Comparison of ENCODE assay signal across 8 cellular contexts in the genomic region with DNA sequence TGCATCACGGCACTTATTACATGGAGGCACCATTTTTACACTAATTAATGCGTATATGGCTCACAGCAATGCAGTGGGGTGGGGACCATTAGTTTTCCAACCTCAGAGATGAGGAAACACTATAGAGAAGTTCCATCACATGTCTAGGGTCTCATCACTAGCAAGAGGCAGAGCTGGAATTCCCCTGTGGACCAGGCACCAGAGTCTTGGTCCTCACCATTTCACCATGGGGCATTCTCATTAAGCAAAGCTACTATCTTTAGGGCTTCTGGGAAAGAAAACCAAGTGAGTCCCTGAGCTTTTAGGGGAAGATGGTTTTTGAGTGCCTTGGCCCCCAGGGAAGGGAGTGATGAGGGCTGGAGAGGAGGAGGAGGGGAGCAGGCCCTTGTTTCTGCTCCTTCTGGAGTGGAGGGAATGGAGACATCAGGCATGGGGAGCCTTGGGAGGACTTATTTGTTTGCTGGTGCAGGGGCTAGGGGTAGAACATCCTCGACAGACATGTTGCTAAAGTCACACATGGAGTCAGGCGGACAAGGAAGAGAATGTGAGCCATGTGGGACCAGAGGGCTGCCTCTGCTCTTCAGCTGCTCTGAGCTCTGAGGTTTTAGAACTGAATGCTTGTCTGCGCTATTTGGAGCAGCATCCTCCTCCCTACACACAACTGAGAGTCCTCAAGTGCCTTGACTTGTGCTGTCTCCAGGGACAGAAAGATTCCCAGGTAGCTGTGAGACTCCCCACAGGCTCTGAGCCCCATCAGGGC. TPM values are rescaled to one million over a fixed set of nuclear protein-coding genes. Genes with fewer than 3 reads are reported as not detected.
DNase-seq lines count a peak whose midpoint lies in the region; ATAC-seq and TF ChIP-seq lines count a peak whose summit lies in the region.

No MANE protein-coding gene starts in this region.

- H2AFZ ChIP-seq in GM23248, result no peak overlapping the region

- H3K9ac ChIP-seq in GM23248 (peak overlapping the region; percentile 87; the same call in 1 of the 2 replicates), SK-N-MC (ENCODE audit: insufficient read length) (no peak overlapping the region), skeletal muscle satellite cell (ENCODE audit: low read depth, low read length) (peak overlapping the region; percentile 92)

- H3K4me2 ChIP-seq in GM23248 (ENCODE audit: unreplicated experiment), result peak overlapping the region; percentile 84
- peak overlapping the region; percentile 90 for H3K4me2 ChIP-seq in skeletal muscle satellite cell (ENCODE audit: low read length)

- no peaks in the 10 kb centered on the region for H3K36me3 ChIP-seq in GM23248 (ENCODE audit: low read depth)
- H3K36me3 ChIP-seq in SK-N-MC (ENCODE audit: insufficient read depth, low read length), result no peaks in the 10 kb centered on the region
- H3K36me3 ChIP-seq in skeletal muscle satellite cell (ENCODE audit: insufficient read depth, low read length), result no peaks in the 10 kb centered on the region

- no peaks in the 10 kb centered on the region for H3K27me3 ChIP-seq in GM23248 (replicated peaks; ENCODE audit: insufficient read depth)
- H3K27me3 ChIP-seq in foreskin keratinocyte, result no peaks in the 10 kb centered on the region
- no peaks in the 10 kb centered on the region for H3K27me3 ChIP-seq in skeletal muscle satellite cell (ENCODE audit: control insufficient read depth, insufficient read depth, low read length)

- no peaks in the 10 kb centered on the region for H3K9me2 ChIP-seq in GM23248 (ENCODE audit: insufficient read depth)

- ATAC-seq in foreskin keratinocyte, result no peak

- WGBS in GM23248 (ENCODE audit: low coverage in 1 of 2, low lambda C conversion rate in 2 of 2, missing lambda C conversion rate in 2 of 2), 2 experiments, result 97 to 99% methylated on average over 5 of the region's 5 CpGs

- H3K9me3 ChIP-seq in GM23248 (ENCODE audit: low read depth), result no peaks in the 10 kb centered on the region
- no peaks in the 10 kb centered on the region for H3K9me3 ChIP-seq in SK-N-MC (ENCODE audit: low read depth, low read length)
- H3K9me3 ChIP-seq in skeletal muscle satellite cell (replicated peaks; ENCODE audit: low read length), result no peaks in the 10 kb centered on the region

- peaks cover 43% of the 10 kb centered on the region for H3F3A ChIP-seq in GM23248 (ENCODE audit: insufficient read depth)

- H3K4me1 ChIP-seq in GM23248 (ENCODE audit: insufficient read depth) (peaks cover 37% of the 10 kb centered on the region), foreskin keratinocyte (peaks cover 28% of the 10 kb centered on the region), skeletal muscle satellite cell (ENCODE audit: control insufficient read depth, insufficient read depth, low read length) (peaks cover 54% of the 10 kb centered on the region)

- H3K4me3 ChIP-seq in GM23248 (no peak overlapping the region), SK-N-MC (no peak overlapping the region), skeletal muscle satellite cell (ENCODE audit: low read length) (no peak overlapping the region)

- DNase-seq in GM23248 (no peak), SK-N-MC (ENCODE audit: low read depth, low spot score) (no peak), foreskin keratinocyte (no peak), cerebellar cortex (ENCODE audit: low spot score) (no peak), NCI-H526 (lab: John Stamatoyannopoulos, UW) (no peak), NCI-H1048 (lab: John Stamatoyannopoulos, UW) (no peak), UCSD-AML1 (lab: John Stamatoyannopoulos, UW; ENCODE audit: unreplicated experiment) (no peak)

- no peaks in the 10 kb centered on the region for H3K79me2 ChIP-seq in GM23248 (ENCODE audit: insufficient read depth)

- TF ChIP-seq CTCF in foreskin keratinocyte (conservative IDR thresholded peaks at IDR 0.05), result no peak

- no peaks in the 10 kb centered on the region for H4K20me1 ChIP-seq in GM23248 (ENCODE audit: insufficient read depth)

- in situ Hi-C loops in GM23248 (cut with MboI), result no loop called here

- H3K27ac ChIP-seq in GM23248 (peak overlapping the region; percentile 99), SK-N-MC (peak overlapping the region; percentile 98; the same call in 1 of the 2 replicates), foreskin keratinocyte (peak overlapping the region; percentile 99)

RNA-seq across cellular contexts. Expression of gene ZBED5, which starts 40.3 kb away (rescaled TPM):
- total RNA-seq in GM23248 (2014; rRNA removed; shearing (Covaris generic)), result 25.6 and 32.4 TPM in 2 replicates
- polyA plus RNA-seq in GM23248 (2016; fragmentation: Nextera tagmentation; extraction: Ambion mirVana), result 27.7 and 27.8 TPM in 2 replicates
- 30.0 and 32.3 TPM in 2 replicates for total RNA-seq in foreskin keratinocyte
- polyA plus RNA-seq in foreskin keratinocyte, result 11.7 and 12.8 TPM in 2 replicates
- total RNA-seq in skeletal muscle satellite cell (2012; rRNA removed), result 20.1 and 23.1 TPM in 2 replicates
